In the genomic region with DNA sequence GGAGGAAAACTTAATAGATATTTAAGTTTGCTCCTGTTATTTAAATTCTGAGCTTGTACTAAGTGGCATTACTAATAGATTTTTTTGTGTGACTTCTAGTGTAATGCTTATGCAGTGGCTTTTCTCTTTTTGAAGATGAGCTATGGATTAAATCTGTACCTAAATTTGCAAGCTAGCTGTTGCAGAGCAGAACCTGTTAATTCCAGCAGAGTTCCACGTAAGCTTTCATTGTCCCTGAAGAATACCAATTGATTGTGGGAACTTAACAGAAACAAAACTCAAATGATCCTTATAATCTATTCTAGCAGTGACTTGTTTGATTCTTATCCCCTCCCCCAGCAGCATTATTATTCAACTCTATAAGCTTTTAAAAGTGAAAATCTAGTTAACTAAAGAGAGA, we compare ENCODE assay signal across 35 cellular contexts. TPM values are rescaled to one million over a fixed set of nuclear protein-coding genes. Genes with fewer than 3 reads are reported as not detected.
DNase-seq lines count a peak whose midpoint lies in the region; ATAC-seq and TF ChIP-seq lines count a peak whose summit lies in the region.
"Had no signal": no experiment of that assay in that cellular context is flagged by ENCODE, and none has a peak within 500 bp of the region (broad histone marks: within the 10 kb centered on the region; RNA-seq: fewer than 3 reads in every experiment).

No MANE protein-coding gene starts in this region.

- 0 to 15% methylated on average over 1 of the region's 1 CpG for WGBS in endodermal cell (ENCODE audit: insufficient coverage in 1 of 2, insufficient read length in 1 of 2), 2 experiments

- H3K27me3 ChIP-seq in GM23338 (ENCODE audit: insufficient read depth) (no peaks in the 10 kb centered on the region), MM.1S (replicated peaks; ENCODE audit: insufficient read depth, low read length) (no peaks in the 10 kb centered on the region), endodermal cell (ENCODE audit: control insufficient read depth, insufficient read depth, low read length, poor library complexity, severe bottlenecking) (no peaks in the 10 kb centered on the region), uterus (no peaks in the 10 kb centered on the region)
- no peaks in the 10 kb centered on the region for H3K27me3 ChIP-seq in naive thymus-derived CD4-positive, alpha-beta T cell (ENCODE audit: control insufficient read depth in 2 of 2, insufficient read depth in 2 of 2, low read length in 2 of 2)
- H3K27me3 ChIP-seq: ascending aorta, hepatocyte, vagina had no signal

- no peaks in the 10 kb centered on the region for H3K9me2 ChIP-seq in GM23338 (ENCODE audit: insufficient read depth)
- H3K9me2 ChIP-seq in MM.1S (replicated peaks; ENCODE audit: insufficient read depth, low read length): no peaks in the 10 kb centered on the region

- H3K36me3 Mint-ChIP-seq in GM23338 (ENCODE audit: low read depth) (peaks cover 8% of the 10 kb centered on the region; the same call in 2 of the 3 replicates), endodermal cell (ENCODE audit: low read depth) (peaks cover 7% of the 10 kb centered on the region), type B pancreatic cell (peaks cover 10% of the 10 kb centered on the region)
- peaks cover 14 to 65% (median 55%) of the 10 kb centered on the region in 5 donors for H3K36me3 Mint-ChIP-seq in naive thymus-derived CD4-positive, alpha-beta T cell

- H3K9me3 ChIP-seq in MM.1S (replicated peaks; ENCODE audit: insufficient read depth, low read length): no peaks in the 10 kb centered on the region
- H3K9me3 ChIP-seq in endodermal cell (ENCODE audit: control insufficient read depth, low read length): peaks cover 4% of the 10 kb centered on the region
- no peaks in the 10 kb centered on the region for H3K9me3 ChIP-seq in naive thymus-derived CD4-positive, alpha-beta T cell (ENCODE audit: control insufficient read depth in 2 of 3, low read length in 3 of 3)
- H3K9me3 ChIP-seq in uterus: no peaks in the 10 kb centered on the region
- H3K9me3 ChIP-seq: A549, ascending aorta, psoas muscle, thoracic aorta, vagina had no signal

- TF ChIP-seq POLR2A in uterus (IDR thresholded peaks at IDR 0.05): no peak

- H3K9me3 Mint-ChIP-seq in GM23338 (no peaks in the 10 kb centered on the region), endodermal cell (peaks cover 4% of the 10 kb centered on the region), type B pancreatic cell (no peaks in the 10 kb centered on the region)
- H3K9me3 Mint-ChIP-seq in naive thymus-derived CD4-positive, alpha-beta T cell: peaks cover 0 to 5% (median 0%) of the 10 kb centered on the region in 11 donors
- H3K9me3 Mint-ChIP-seq: activated CD4-positive, alpha-beta T cell treated with anti-CD3 and anti-CD28 coated beads, Interleukin-2, amount 10 ng/mL, durations not matched to agents 24 days and 14 days; activated naive CD8-positive, alpha-beta T cell treated with anti-CD3 and anti-CD28 coated beads, Interleukin-2, amount 10 ng/mL, durations not matched to agents 7 days and 5 days; activated T-cell treated with anti-CD3 and anti-CD28 coated beads, Interleukin-2, amount 50 U/mL, for 4 hours; immature natural killer cell; stimulated activated naive CD8-positive, alpha-beta T cell treated with anti-CD3 and anti-CD28 coated beads, Interleukin-15, amount 100 ng/mL, for 72 hours had no signal

- H3K27me3 Mint-ChIP-seq in GM23338 (ENCODE audit: insufficient read depth, low read depth, poor library complexity) (peaks cover 10% of the 10 kb centered on the region), endodermal cell (ENCODE audit: insufficient read depth) (no peaks in the 10 kb centered on the region), type B pancreatic cell (no peaks in the 10 kb centered on the region)
- no peaks in the 10 kb centered on the region for H3K27me3 Mint-ChIP-seq in naive thymus-derived CD4-positive, alpha-beta T cell
- H3K27me3 Mint-ChIP-seq: activated CD4-positive, alpha-beta T cell treated with anti-CD3 and anti-CD28 coated beads, Interleukin-2, amount 10 ng/mL, durations not matched to agents 24 days and 14 days; activated naive CD8-positive, alpha-beta T cell treated with anti-CD3 and anti-CD28 coated beads, Interleukin-2, amount 10 ng/mL, durations not matched to agents 7 days and 5 days; CD4-positive, alpha-beta memory T cell; stimulated activated naive CD8-positive, alpha-beta T cell treated with anti-CD3 and anti-CD28 coated beads, Interleukin-15, amount 100 ng/mL, for 72 hours had no signal

- H3K4me1 ChIP-seq in GM23338 (ENCODE audit: insufficient read depth) (peaks cover 58% of the 10 kb centered on the region), MM.1S (ENCODE audit: low read length) (peaks cover 63% of the 10 kb centered on the region), endodermal cell (ENCODE audit: control insufficient read depth, insufficient read depth, low read length) (peaks cover 28% of the 10 kb centered on the region), uterus (no peaks in the 10 kb centered on the region)
- peaks cover 5 to 9% of the 10 kb centered on the region in 2 donors for H3K4me1 ChIP-seq in naive thymus-derived CD4-positive, alpha-beta T cell (ENCODE audit: control insufficient read depth in 2 of 2, insufficient read depth in 2 of 2, low read length in 2 of 2)

- POLR2A ChIA-PET in naive thymus-derived CD4-positive, alpha-beta T cell (lab: Charles Lee): no interaction called here

- peaks cover 77% of the 10 kb centered on the region for H3K4me1 Mint-ChIP-seq in GM23338
- peaks cover 58% of the 10 kb centered on the region for H3K4me1 Mint-ChIP-seq in endodermal cell
- H3K4me1 Mint-ChIP-seq in naive thymus-derived CD4-positive, alpha-beta T cell: peaks cover 22 to 87% (median 76%) of the 10 kb centered on the region in 7 donors
- H3K4me1 Mint-ChIP-seq in type B pancreatic cell (ENCODE audit: unreplicated experiment): peaks cover 38% of the 10 kb centered on the region

- H3K9ac ChIP-seq in MM.1S (ENCODE audit: low read length) (peak overlapping the region; percentile 47; the same call in 1 of the 2 replicates), endodermal cell (ENCODE audit: extremely low read depth, low read length, poor library complexity, severe bottlenecking) (peak overlapping the region; percentile 42)

- H3K79me2 ChIP-seq in GM23338 (replicated peaks; ENCODE audit: insufficient read depth) (peaks cover 75% of the 10 kb centered on the region), MM.1S (ENCODE audit: low read length) (peaks cover 95% of the 10 kb centered on the region)

- H3F3A ChIP-seq in GM23338 (replicated peaks; ENCODE audit: low read depth) (no peaks in the 10 kb centered on the region), MM.1S (ENCODE audit: insufficient read depth, low read length) (peaks cover 58% of the 10 kb centered on the region)

- H3K27ac Mint-ChIP-seq in GM23338: peak overlapping the region; percentile 99
- H3K27ac Mint-ChIP-seq in endodermal cell: peak overlapping the region; percentile 93
- peak overlapping the region in 5 of 9 donors; percentile 5 to 66 (median 25) for H3K27ac Mint-ChIP-seq in naive thymus-derived CD4-positive, alpha-beta T cell
- H3K27ac Mint-ChIP-seq in type B pancreatic cell: no peak overlapping the region
- H3K27ac Mint-ChIP-seq: activated CD4-positive, alpha-beta T cell treated with anti-CD3 and anti-CD28 coated beads, Interleukin-2, amount 10 ng/mL, durations not matched to agents 24 days and 14 days; activated naive CD8-positive, alpha-beta T cell treated with anti-CD3 and anti-CD28 coated beads, Interleukin-2, amount 10 ng/mL, durations not matched to agents 7 days and 5 days; stimulated activated naive CD8-positive, alpha-beta T cell treated with anti-CD3 and anti-CD28 coated beads, Interleukin-15, amount 100 ng/mL, for 72 hours had no signal

- intact Hi-C loops in naive thymus-derived CD4-positive, alpha-beta T cell (cut with micrococcal nuclease): loop anchor here in 1 of 2 donors (5.0 kb wide), 1 partner anchor 49 kb away; no protein-coding TSS in a partner anchor
- intact Hi-C loops in uterus (cut with DNase I; ENCODE audit: low total_unique reads): no loop called here

- H3K4me2 ChIP-seq in GM23338 (peak overlapping the region; percentile 67), MM.1S (ENCODE audit: low read depth, low read length) (peak overlapping the region; percentile 86)
- H3K4me2 ChIP-seq: A549, hepatocyte had no signal

- no peak overlapping the region for H2AFZ ChIP-seq in GM23338
- H2AFZ ChIP-seq in MM.1S (ENCODE audit: low read length): no peak overlapping the region
- H2AFZ ChIP-seq: hepatocyte had no signal

- H3K27ac ChIP-seq in GM23338 (ENCODE audit: low read depth): peak overlapping the region; percentile 96
- H3K27ac ChIP-seq in MM.1S (ENCODE audit: low read length): peak overlapping the region; percentile 85; the same call in 1 of the 2 replicates
- H3K27ac ChIP-seq in endodermal cell (ENCODE audit: low read depth, low read length): peak overlapping the region; percentile 64
- no peak overlapping the region for H3K27ac ChIP-seq in naive thymus-derived CD4-positive, alpha-beta T cell (ENCODE audit: low read depth, low read length)
- peak overlapping the region in 1 of 2 donors; percentile 50 for H3K27ac ChIP-seq in uterus
- H3K27ac ChIP-seq: A549, hepatocyte, HL-60, psoas muscle, vagina had no signal

- no peak for TF ChIP-seq CTCF in GM23338 (conservative IDR thresholded peaks at IDR 0.05; ENCODE audit: low read depth in 2 of 2)
- TF ChIP-seq CTCF in MM.1S (IDR thresholded peaks at IDR 0.05; ENCODE audit: low read length): no peak
- no peak for TF ChIP-seq CTCF in endodermal cell (conservative IDR thresholded peaks at IDR 0.05)
- TF ChIP-seq CTCF in type B pancreatic cell (conservative IDR thresholded peaks at IDR 0.05): no peak
- no peak for TF ChIP-seq CTCF in uterus (IDR thresholded peaks at IDR 0.05)

- H3K36me3 ChIP-seq in GM23338 (ENCODE audit: insufficient read depth): no peaks in the 10 kb centered on the region
- H3K36me3 ChIP-seq in MM.1S (replicated peaks; ENCODE audit: insufficient read depth, low read length): peaks cover 9% of the 10 kb centered on the region; the same call in 1 of the 2 replicates
- H3K36me3 ChIP-seq in endodermal cell (ENCODE audit: control insufficient read depth, insufficient read depth, low read length): peaks cover 9% of the 10 kb centered on the region
- H3K36me3 ChIP-seq in naive thymus-derived CD4-positive, alpha-beta T cell (ENCODE audit: control insufficient read depth in 2 of 3, insufficient read depth in 3 of 3, low read length in 3 of 3): peaks cover 0 to 7% (median 5%) of the 10 kb centered on the region in 3 experiments
- H3K36me3 ChIP-seq in uterus: no peaks in the 10 kb centered on the region
- H3K36me3 ChIP-seq: ascending aorta, thoracic aorta, vagina, WERI-Rb-1 had no signal

- ATAC-seq in GM23338 (peak; percentile 8; the same call in 2 of the 3 replicates), GM19328 (IDR thresholded peaks at IDR 0.05; ENCODE audit: unreplicated experiment) (no peak)
- no peak for ATAC-seq in naive thymus-derived CD4-positive, alpha-beta T cell
- ATAC-seq: A549; activated T-cell treated with anti-CD3 and anti-CD28 coated beads, Interleukin-2, amount 50 U/mL, for 4 hours; esophagus mucosa; left cardiac atrium; psoas muscle; sciatic nerve; stimulated activated naive CD8-positive, alpha-beta T cell treated with anti-CD3 and anti-CD28 coated beads, Interleukin-15, amount 100 ng/mL, for 72 hours had no signal

- CTCF ChIA-PET in naive thymus-derived CD4-positive, alpha-beta T cell (lab: Charles Lee): interaction anchor here (1.1 kb wide), 1 partner anchor 50 kb away, joined by 3 read pairs; no protein-coding TSS in a partner anchor

- H3K4me3 Mint-ChIP-seq in GM23338: peak overlapping the region; percentile 67
- peak overlapping the region; percentile 39 for H3K4me3 Mint-ChIP-seq in endodermal cell
- H3K4me3 Mint-ChIP-seq in naive thymus-derived CD4-positive, alpha-beta T cell: no peak overlapping the region
- H3K4me3 Mint-ChIP-seq in type B pancreatic cell: no peak overlapping the region
- H3K4me3 Mint-ChIP-seq: activated CD4-positive, alpha-beta T cell treated with anti-CD3 and anti-CD28 coated beads, Interleukin-2, amount 10 ng/mL, durations not matched to agents 24 days and 14 days; activated naive CD8-positive, alpha-beta T cell treated with anti-CD3 and anti-CD28 coated beads, Interleukin-2, amount 10 ng/mL, durations not matched to agents 7 days and 5 days; activated T-cell treated with anti-CD3 and anti-CD28 coated beads, Interleukin-2, amount 50 U/mL, for 4 hours; CD4-positive, alpha-beta memory T cell; immature natural killer cell; stimulated activated naive CD8-positive, alpha-beta T cell treated with anti-CD3 and anti-CD28 coated beads, Interleukin-15, amount 100 ng/mL, for 72 hours had no signal

- peak overlapping the region; percentile 44 for H3K4me3 ChIP-seq in GM23338
- peak overlapping the region; percentile 46 for H3K4me3 ChIP-seq in MM.1S (ENCODE audit: low read length)
- peak overlapping the region; percentile 60 for H3K4me3 ChIP-seq in endodermal cell (ENCODE audit: low read length)
- H3K4me3 ChIP-seq in naive thymus-derived CD4-positive, alpha-beta T cell (ENCODE audit: low read length): no peak overlapping the region
- no peak overlapping the region for H3K4me3 ChIP-seq in uterus
- H3K4me3 ChIP-seq: A549, ascending aorta, hepatocyte, psoas muscle, thoracic aorta, vagina had no signal

- DNase-seq in GM23338 (ENCODE audit: low spot score) (peak; percentile 12), MM.1S (no peak), endodermal cell (no peak), type B pancreatic cell (ENCODE audit: extremely low spot score, unreplicated experiment) (no peak), uterus (no peak), GF-D8 (lab: John Stamatoyannopoulos, UW) (no peak)
- no peak for DNase-seq in naive thymus-derived CD4-positive, alpha-beta T cell
- DNase-seq: activated CD4-positive, alpha-beta T cell treated with anti-CD3 and anti-CD28 coated beads, Interleukin-2, amount 10 ng/mL, durations not matched to agents 24 days and 14 days; activated gamma-delta T cell treated with Interleukin-2 at 50 U/mL for 16 hours; activated naive CD8-positive, alpha-beta T cell treated with anti-CD3 and anti-CD28 coated beads, Interleukin-2, amount 10 ng/mL, durations not matched to agents 7 days and 5 days; activated T-cell treated with anti-CD3 and anti-CD28 coated beads, Interleukin-2, amount 50 U/mL, for 4 hours; caudate nucleus; CD4-positive, alpha-beta memory T cell; cortex of kidney; immature natural killer cell; left cardiac atrium; mammary epithelial cell; NCI-H146; NCI-H2107; NCI-H774; psoas muscle; stimulated activated CD4-positive, alpha-beta T cell treated with anti-CD3 and anti-CD28 coated beads, Interleukin-12 subunit alpha, Interleukin-12 subunit beta, amount 100 ng/mL, for 4 hours; stimulated activated CD4-positive, alpha-beta T cell treated with anti-CD3 and anti-CD28 coated beads, Interleukin-2, amount 100 ng/mL, for 48 hours; stimulated activated naive CD8-positive, alpha-beta T cell treated with anti-CD3 and anti-CD28 coated beads, Interleukin-15, amount 100 ng/mL, for 72 hours; T1000; WERI-Rb-1 had no signal

- H4K20me1 ChIP-seq in GM23338 (replicated peaks; ENCODE audit: insufficient read depth) (no peaks in the 10 kb centered on the region), MM.1S (ENCODE audit: insufficient read depth, low read length) (no peaks in the 10 kb centered on the region)

RNA-seq across cellular contexts. Expression of a gene that starts 51.7 kb away (rescaled TPM):
- 129 and 132 TPM in 2 replicates for total RNA-seq in GM23338 (2014; rRNA removed; shearing (Covaris generic))
- 28.3 and 32.5 TPM in 2 replicates for polyA plus RNA-seq in GM23338 (2016; fragmentation: Nextera tagmentation; extraction: Ambion mirVana)
- 10 to 100 TPM; 60.7 to 62.1 TPM for total RNA-seq in endodermal cell
- polyA plus RNA-seq in endodermal cell (2013, experiment 1 of 2): 38.4 TPM
- polyA plus RNA-seq in endodermal cell (2013, experiment 2 of 2): 39.0 TPM
- total RNA-seq in naive thymus-derived CD4-positive, alpha-beta T cell: 100 to 1,000 TPM in 1 of 5 experiments, 10 to 100 TPM in 4; 36.2 to 107 (median 68.6) TPM
- polyA plus RNA-seq in naive thymus-derived CD4-positive, alpha-beta T cell: 10 to 100 TPM; 24.9 to 26.7 TPM
- total RNA-seq in type B pancreatic cell (ENCODE audit: low replicate concordance): 47.9 and 62.8 TPM in 2 replicates
- 100 to 1,000 TPM in 1 of 4 donors, 10 to 100 TPM in 3; 22.8 to 109 (median 40.6) TPM for total RNA-seq in uterus

Comparison
In these comparisons a context has a peak if more than half of its experiments do, and no peak if none do; other contexts are left out.
1. H3K4me3 ChIP-seq: peak in GM23338 (single experiment), MM.1S (single experiment) and endodermal cell (single experiment); none in naive thymus-derived CD4-positive, alpha-beta T cell (single experiment) and uterus (0 of 2).
2. H3K4me3 Mint-ChIP-seq: peak in GM23338 (single experiment) and endodermal cell (single experiment); none in naive thymus-derived CD4-positive, alpha-beta T cell (0 of 10) and type B pancreatic cell (single experiment).